8 cellular contexts compared by ENCODE assay signal in genomic region chr5:75049581-75050274, GRCh38. TPM values are rescaled to one million over a fixed set of nuclear protein-coding genes. Genes with fewer than 3 reads are reported as not detected.
DNase-seq lines count a peak whose midpoint lies in the region; ATAC-seq, FAIRE-seq and TF ChIP-seq lines count a peak whose summit lies in the region.

No MANE protein-coding gene starts in this region.

- FAIRE-seq in frontal cortex (lab: Jason Lieb, UNC) = no peak

- 49 to 56% (median 55%) methylated on average over 9 of the region's 9 CpGs for WGBS in spleen, 5 donors

- TF ChIP-seq CTCF in cardiac muscle cell (IDR thresholded peaks at IDR 0.05; ENCODE audit: low read depth, low read length) (peak; percentile 87), spleen (IDR thresholded peaks at IDR 0.05 in 8 of 11, conservative IDR thresholded peaks at IDR 0.05 in 3 of 11) (peak; percentile 57 to 84 (median 75))

- intact Hi-C loops in spleen (cut with DNase I; ENCODE audit: low total_unique reads) = loop anchor here (10.0 kb wide), 1 partner anchor 115 kb away; no protein-coding TSS in a partner anchor

- no peaks in the 10 kb centered on the region for H3K9me3 Mint-ChIP-seq in activated naive CD4-positive, alpha-beta T cell treated with anti-CD3 and anti-CD28 coated beads, Interleukin-2, amount 10 ng/mL, durations not matched to agents 7 days and 5 days

- H3K9me3 ChIP-seq in SJCRH30 (replicated peaks) (no peaks in the 10 kb centered on the region), cardiac muscle cell (ENCODE audit: low read depth) (no peaks in the 10 kb centered on the region), spleen (no peaks in the 10 kb centered on the region)

- no peak for TF ChIP-seq POLR2A in spleen (IDR thresholded peaks at IDR 0.05)

- H3K4me1 Mint-ChIP-seq in activated naive CD4-positive, alpha-beta T cell treated with anti-CD3 and anti-CD28 coated beads, Interleukin-2, amount 10 ng/mL, durations not matched to agents 7 days and 5 days = peaks cover 81% of the 10 kb centered on the region

- peaks cover 20% of the 10 kb centered on the region for H3K36me3 Mint-ChIP-seq in activated naive CD4-positive, alpha-beta T cell treated with anti-CD3 and anti-CD28 coated beads, Interleukin-2, amount 10 ng/mL, durations not matched to agents 7 days and 5 days

- CTCF ChIA-PET in activated naive CD4-positive, alpha-beta T cell treated with anti-CD3 and anti-CD28 coated beads, Interleukin-2, amount 10 ng/mL, durations not matched to agents 7 days and 5 days (lab: Charles Lee) = interaction anchor here (0.6 to 5.0 kb wide), 20 partner anchors 9 to 629 kb away, joined by 3 to 30 read pairs (median 3); partner anchors contain the start of genes ANKRD31 and HMGCR

- ATAC-seq in GM18868 (IDR thresholded peaks at IDR 0.05; ENCODE audit: unreplicated experiment) = no peak

- H3K4me1 ChIP-seq in SJCRH30 (no peaks in the 10 kb centered on the region; the same call in 1 of the 2 replicates), cardiac muscle cell (ENCODE audit: low read depth) (peaks cover 12% of the 10 kb centered on the region), spleen (peaks cover 0 to 70% (median 53%) of the 10 kb centered on the region in 6 donors)

- H3K27me3 ChIP-seq in SJCRH30 = no peaks in the 10 kb centered on the region
- peaks cover 58% of the 10 kb centered on the region for H3K27me3 ChIP-seq in cardiac muscle cell
- H3K27me3 ChIP-seq in spleen (replicated peaks in 1 of 7) = peaks cover 0 to 43% (median 15%) of the 10 kb centered on the region in 7 donors

- H3K4me3 Mint-ChIP-seq in activated naive CD4-positive, alpha-beta T cell treated with anti-CD3 and anti-CD28 coated beads, Interleukin-2, amount 10 ng/mL, durations not matched to agents 7 days and 5 days = peak overlapping the region; percentile 13

- H3K27ac Mint-ChIP-seq in activated naive CD4-positive, alpha-beta T cell treated with anti-CD3 and anti-CD28 coated beads, Interleukin-2, amount 10 ng/mL, durations not matched to agents 7 days and 5 days = peak overlapping the region; percentile 58

- H3K27me3 Mint-ChIP-seq in activated naive CD4-positive, alpha-beta T cell treated with anti-CD3 and anti-CD28 coated beads, Interleukin-2, amount 10 ng/mL, durations not matched to agents 7 days and 5 days = peaks cover 10% of the 10 kb centered on the region

- DNase-seq in COLO829 (ENCODE audit: low spot score) (peak; percentile 13), HS-27A (ENCODE audit: low read depth) (peak; percentile 27), SJCRH30 (peak; percentile 45 to 78), cardiac muscle cell (ENCODE audit: low read depth in 1 of 2, low spot score in 1 of 2) (peak; percentile 55 to 75), spleen (peak; percentile 74), frontal cortex (ENCODE audit: low spot score in 2 of 2) (no peak)
- peak; percentile 77 for DNase-seq in activated naive CD4-positive, alpha-beta T cell treated with anti-CD3 and anti-CD28 coated beads, Interleukin-2, amount 10 ng/mL, durations not matched to agents 7 days and 5 days

- no peak overlapping the region for H3K27ac ChIP-seq in SJCRH30
- no peak overlapping the region for H3K27ac ChIP-seq in cardiac muscle cell
- H3K27ac ChIP-seq in spleen = no peak overlapping the region

- no peaks in the 10 kb centered on the region for H3K36me3 ChIP-seq in SJCRH30
- H3K36me3 ChIP-seq in cardiac muscle cell = no peaks in the 10 kb centered on the region
- peaks cover 0 to 11% (median 0%) of the 10 kb centered on the region in 6 donors for H3K36me3 ChIP-seq in spleen

- no peak overlapping the region for H3K4me3 ChIP-seq in SJCRH30
- no peak overlapping the region for H3K4me3 ChIP-seq in cardiac muscle cell
- H3K4me3 ChIP-seq in spleen = peak overlapping the region in 1 of 8 donors; percentile 94

RNA-seq across cellular contexts. Expression of gene GCNT4, which starts 2.6 kb away (rescaled TPM):
- total RNA-seq in SJCRH30 (2014; rRNA removed; shearing (Covaris generic)) = 0.02 and 0.05 TPM in 2 replicates
- total RNA-seq in cardiac muscle cell (0.07 and 0.18 TPM in 2 replicates), spleen (1 to 10 TPM; 1.5 to 3.8 (median 2.3) TPM), frontal cortex (2.4 TPM)
- polyA plus RNA-seq in cardiac muscle cell (0.23 TPM in 1 of 2 replicates, not detected in the other), spleen (under 1 TPM; 0.37 to 0.83 (median 0.61) TPM)

Comparison
In these comparisons a context has a peak if more than half of its experiments do, and no peak if none do; other contexts are left out.
1. DNase-seq: peak in COLO829 (single experiment), HS-27A (single experiment), SJCRH30 (2 of 2), activated naive CD4-positive, alpha-beta T cell treated with anti-CD3 and anti-CD28 coated beads, Interleukin-2, amount 10 ng/mL, durations not matched to agents 7 days and 5 days (single experiment), cardiac muscle cell (2 of 2) and spleen (single experiment); none in frontal cortex (0 of 2).